In the genomic region with DNA sequence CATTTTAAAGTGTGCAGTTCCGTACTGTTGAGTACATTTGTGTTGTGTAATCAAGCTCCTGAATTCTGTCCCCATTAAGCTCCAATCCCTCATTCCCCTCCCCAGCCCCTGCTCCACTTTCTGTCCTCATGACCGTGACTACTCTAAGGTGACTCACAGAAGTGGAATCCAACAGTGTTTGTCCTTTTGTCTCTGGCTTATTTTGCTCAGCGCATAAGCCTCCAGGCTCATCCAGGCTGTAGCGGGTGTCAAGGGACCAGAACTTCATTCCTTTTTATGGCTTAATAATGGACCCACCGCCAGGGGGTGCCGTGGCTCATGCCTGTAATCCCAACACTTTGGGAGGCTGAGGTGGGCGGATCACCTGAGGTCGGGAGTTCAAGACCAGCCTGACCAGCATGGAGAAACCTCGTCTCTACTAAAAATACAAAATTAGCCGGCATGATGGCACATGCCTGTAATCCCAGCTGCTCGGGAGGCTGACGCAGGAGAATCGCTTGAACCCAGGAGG, we compare ENCODE assay signal across 8 cellular contexts. TPM values are rescaled to one million over a fixed set of nuclear protein-coding genes. Genes with fewer than 3 reads are reported as not detected.
A peak's percentile ranks its signal among the peaks of the same experiment; 100 is the strongest.
DNase-seq lines count a peak whose midpoint lies in the region; ATAC-seq and TF ChIP-seq lines count a peak whose summit lies in the region.
"Not testable (repeated sequence)": the region's sequence is repeated elsewhere in the genome, so short reads cannot be mapped to it uniquely, and the experiment has no call there.

No MANE protein-coding gene starts in this region.

- peak overlapping the region in 2 of 3 experiments; percentile 10 to 24; a peak in 2 of 7 replicates for H3K27ac Mint-ChIP-seq in H9
- H3K27ac Mint-ChIP-seq in activated T-helper 2 cell treated with anti-CD3 and anti-CD28 coated beads, Interferon-gamma antibody, Interleukin-2, Interleukin-4, amounts not matched to agents 10 μg/mL and 5 μg/mL and 100 μg/mL, durations not matched to agents 14 hours and 24 hours and 36 hours = not testable (repeated sequence)

- H3K4me2 ChIP-seq in H9 (ENCODE audit: insufficient read depth, insufficient read length, low read length) = not testable (repeated sequence)

- H3K79me2 ChIP-seq in H9 (ENCODE audit: insufficient read depth, low read length) = not testable (repeated sequence)

- not testable (repeated sequence) for H3K4me3 ChIP-seq in epithelial cell of esophagus (ENCODE audit: low read length); lower lobe of right lung

- H4K5ac ChIP-seq in H9 (ENCODE audit: insufficient read length, low read depth, low read length) = not testable (repeated sequence)

- not testable (repeated sequence) for H4K8ac ChIP-seq in H9 (replicated peaks; ENCODE audit: insufficient read length, low read depth, low read length)

- H4K20me1 ChIP-seq in H9 (ENCODE audit: control insufficient read depth, insufficient read depth, insufficient read length) = not testable (repeated sequence)

- H3K27me3 Mint-ChIP-seq in H9 (ENCODE audit: low read depth) = peaks cover 69% of the 10 kb centered on the region
- H3K27me3 Mint-ChIP-seq in activated T-helper 2 cell treated with anti-CD3 and anti-CD28 coated beads, Interferon-gamma antibody, Interleukin-2, Interleukin-4, amounts not matched to agents 10 μg/mL and 5 μg/mL and 100 μg/mL, durations not matched to agents 14 hours and 24 hours and 36 hours (ENCODE audit: low read depth) = peaks cover 19% of the 10 kb centered on the region

- not testable (repeated sequence) for H3K23ac ChIP-seq in H9 (ENCODE audit: insufficient read length, low read depth, low read length)

- H3K4ac ChIP-seq in H9 (ENCODE audit: low read depth, low read length) = not testable (repeated sequence)

- H3K4me1 Mint-ChIP-seq in H9 = peaks cover 9 to 15% of the 10 kb centered on the region in 2 experiments
- H3K4me1 Mint-ChIP-seq in activated T-helper 2 cell treated with anti-CD3 and anti-CD28 coated beads, Interferon-gamma antibody, Interleukin-2, Interleukin-4, amounts not matched to agents 10 μg/mL and 5 μg/mL and 100 μg/mL, durations not matched to agents 14 hours and 24 hours and 36 hours (ENCODE audit: low read depth) = not testable (repeated sequence)

- not testable (repeated sequence) for H2BK15ac ChIP-seq in H9 (ENCODE audit: low read depth, low read length)

- H2BK12ac ChIP-seq in H9 (ENCODE audit: insufficient read length, low read depth, low read length) = not testable (repeated sequence)

- H3K9me3 Mint-ChIP-seq in H9; activated T-helper 2 cell treated with anti-CD3 and anti-CD28 coated beads, Interferon-gamma antibody, Interleukin-2, Interleukin-4, amounts not matched to agents 10 μg/mL and 5 μg/mL and 100 μg/mL, durations not matched to agents 14 hours and 24 hours and 36 hours: not testable (repeated sequence)

- not testable (repeated sequence) for H3T11ph ChIP-seq in H9 (ENCODE audit: low read length)

- ATAC-seq in lower lobe of right lung = not testable (repeated sequence)

- intact Hi-C loops in activated T-helper 2 cell treated with anti-CD3 and anti-CD28 coated beads, Interferon-gamma antibody, Interleukin-2, Interleukin-4, amounts not matched to agents 10 μg/mL and 5 μg/mL and 100 μg/mL, durations not matched to agents 14 hours and 24 hours and 36 hours (cut with micrococcal nuclease); lower lobe of right lung (cut with DNase I): not testable (repeated sequence)

- not testable (repeated sequence) for H3K79me1 ChIP-seq in H9 (ENCODE audit: insufficient read depth, low read depth, low read length, poor library complexity, severe bottlenecking)

- H3K14ac ChIP-seq in H9 (ENCODE audit: insufficient read depth, low read length) = not testable (repeated sequence)

- H2BK20ac ChIP-seq in H9 (ENCODE audit: low read depth, low read length, poor library complexity, severe bottlenecking) = not testable (repeated sequence)

- H3K27ac ChIP-seq in H9 (ENCODE audit: insufficient read length, low read depth, low read length); lower lobe of right lung: not testable (repeated sequence)

- peak; percentile 73 for TF ChIP-seq CTCF in H9 (conservative IDR thresholded peaks at IDR 0.05)
- TF ChIP-seq CTCF in epithelial cell of esophagus (IDR thresholded peaks at IDR 0.05; ENCODE audit: insufficient read depth, low read depth, low read length, missing control alignments) = peak; percentile 50
- TF ChIP-seq CTCF in lower lobe of right lung (IDR thresholded peaks at IDR 0.05) = peak; percentile 39

- no CpG with 5 or more reads among the region's 13 CpGs for WGBS in H9 (ENCODE audit: extremely low coverage, insufficient read length, low lambda C conversion rate)

- H3K18ac ChIP-seq in H9 (ENCODE audit: insufficient read length, low read depth, low read length) = not testable (repeated sequence)

- not testable (repeated sequence) for H2BK120ac ChIP-seq in H9 (ENCODE audit: low read depth, low read length, poor library complexity, severe bottlenecking)

- peak overlapping the region in 1 of 2 experiments; percentile 23; a peak in 2 of 5 replicates for H3K4me3 Mint-ChIP-seq in H9
- H3K4me3 Mint-ChIP-seq in activated T-helper 2 cell treated with anti-CD3 and anti-CD28 coated beads, Interferon-gamma antibody, Interleukin-2, Interleukin-4, amounts not matched to agents 10 μg/mL and 5 μg/mL and 100 μg/mL, durations not matched to agents 14 hours and 24 hours and 36 hours (ENCODE audit: low read depth) = not testable (repeated sequence)

- peaks cover 11% of the 10 kb centered on the region; the same call in 1 of the 2 replicates for H3K27me3 ChIP-seq in H9 (ENCODE audit: insufficient read depth, low read length)
- H3K27me3 ChIP-seq in lower lobe of right lung (ENCODE audit: low read depth) = peaks cover 50% of the 10 kb centered on the region

- not testable (repeated sequence) for H3K23me2 ChIP-seq in H9 (ENCODE audit: insufficient read length, low read depth, low read length, poor library complexity, severe bottlenecking)

- not testable (repeated sequence) for H3K9ac ChIP-seq in H9 (ENCODE audit: extremely low read depth, insufficient read length, low read length)

- not testable (repeated sequence) for H4K91ac ChIP-seq in H9 (ENCODE audit: insufficient read length, low read depth, low read length)

- not testable (repeated sequence) for H2AFZ ChIP-seq in H9 (ENCODE audit: low read length)

- H3K36me3 Mint-ChIP-seq in H9 (ENCODE audit: insufficient read depth in 1 of 3, low read depth in 3 of 3); activated T-helper 2 cell treated with anti-CD3 and anti-CD28 coated beads, Interferon-gamma antibody, Interleukin-2, Interleukin-4, amounts not matched to agents 10 μg/mL and 5 μg/mL and 100 μg/mL, durations not matched to agents 14 hours and 24 hours and 36 hours (ENCODE audit: low read depth): not testable (repeated sequence)

- not testable (repeated sequence) for H3K4me1 ChIP-seq in H9 (ENCODE audit: insufficient read depth, low read length)
- peaks cover 18% of the 10 kb centered on the region for H3K4me1 ChIP-seq in lower lobe of right lung

- not testable (repeated sequence) for H2BK5ac ChIP-seq in H9 (ENCODE audit: insufficient read length, low read length)

- not testable (repeated sequence) for H3K9me3 ChIP-seq in H9 (ENCODE audit: control insufficient read depth, low read depth, low read length); lower lobe of right lung

- H3K56ac ChIP-seq in H9 (ENCODE audit: insufficient read length, low read depth, low read length) = not testable (repeated sequence)

- not testable (repeated sequence) for H2AK5ac ChIP-seq in H9 (ENCODE audit: insufficient read length, low read length)

- H3K36me3 ChIP-seq in lower lobe of right lung = not testable (repeated sequence)

- DNase-seq in COLO668 (lab: John Stamatoyannopoulos, UW; ENCODE audit: unreplicated experiment) = peak; percentile 69
- peak; percentile 82 for DNase-seq in H9
- peak; percentile 18 for DNase-seq in NCI-H1694 treated with DMSO at 0.1 percent for 48 hours (lab: John Stamatoyannopoulos, UW)
- DNase-seq in SKM-1 treated with dmso at 0.1 percent for 144 hours (lab: John Stamatoyannopoulos, UW; ENCODE audit: unreplicated experiment) = peak; percentile 33
- DNase-seq in activated T-helper 2 cell treated with anti-CD3 and anti-CD28 coated beads, Interferon-gamma antibody, Interleukin-2, Interleukin-4, amounts not matched to agents 10 μg/mL and 5 μg/mL and 100 μg/mL, durations not matched to agents 14 hours and 24 hours and 36 hours (ENCODE audit: low spot score) = peak; percentile 49
- DNase-seq in epithelial cell of esophagus (ENCODE audit: low read depth) = peak; percentile 96
- not testable (repeated sequence) for DNase-seq in lower lobe of right lung
- DNase-seq in stimulated activated naive CD4-positive, alpha-beta T cell treated with Interleukin-2 at 50 U/mL for 16 hours (lab: John Stamatoyannopoulos, UW) = peak; percentile 43

RNA-seq across cellular contexts. Expression of a gene that starts 2.1 kb away (rescaled TPM):
- 26.2 and 28.9 TPM in 2 replicates for total RNA-seq in H9 (2021)
- total RNA-seq in activated T-helper 2 cell treated with anti-CD3 and anti-CD28 coated beads, Interferon-gamma antibody, Interleukin-2, Interleukin-4, amounts not matched to agents 10 μg/mL and 5 μg/mL and 100 μg/mL, durations not matched to agents 14 hours and 24 hours and 36 hours = 30.0 and 31.7 TPM in 2 replicates
- total RNA-seq in lower lobe of right lung = 35.9 TPM

RNA-seq across cellular contexts. Expression of a gene that starts 7.2 kb away (rescaled TPM):
- total RNA-seq in H9 (2021) (9.6 and 10.7 TPM in 2 replicates), lower lobe of right lung (11.0 TPM)
- total RNA-seq in activated T-helper 2 cell treated with anti-CD3 and anti-CD28 coated beads, Interferon-gamma antibody, Interleukin-2, Interleukin-4, amounts not matched to agents 10 μg/mL and 5 μg/mL and 100 μg/mL, durations not matched to agents 14 hours and 24 hours and 36 hours = 5.8 and 6.4 TPM in 2 replicates

RNA-seq across cellular contexts. Expression of a gene that starts 8.2 kb away (rescaled TPM):
- total RNA-seq in H9 (2021) (31.5 and 34.8 TPM in 2 replicates), lower lobe of right lung (36.5 TPM)
- total RNA-seq in activated T-helper 2 cell treated with anti-CD3 and anti-CD28 coated beads, Interferon-gamma antibody, Interleukin-2, Interleukin-4, amounts not matched to agents 10 μg/mL and 5 μg/mL and 100 μg/mL, durations not matched to agents 14 hours and 24 hours and 36 hours = 52.8 and 54.4 TPM in 2 replicates

RNA-seq across cellular contexts. Expression of a gene that starts 13.4 kb away (rescaled TPM):
- total RNA-seq in H9 (2021) (12.1 TPM in 2 replicates), lower lobe of right lung (26.1 TPM)
- total RNA-seq in activated T-helper 2 cell treated with anti-CD3 and anti-CD28 coated beads, Interferon-gamma antibody, Interleukin-2, Interleukin-4, amounts not matched to agents 10 μg/mL and 5 μg/mL and 100 μg/mL, durations not matched to agents 14 hours and 24 hours and 36 hours = 7.3 and 8.3 TPM in 2 replicates

RNA-seq across cellular contexts. Expression of a gene that starts 14.1 kb away (rescaled TPM):
- total RNA-seq in H9 (2021) = 21.3 and 25.2 TPM in 2 replicates
- total RNA-seq in activated T-helper 2 cell treated with anti-CD3 and anti-CD28 coated beads, Interferon-gamma antibody, Interleukin-2, Interleukin-4, amounts not matched to agents 10 μg/mL and 5 μg/mL and 100 μg/mL, durations not matched to agents 14 hours and 24 hours and 36 hours = 18.5 and 21.4 TPM in 2 replicates
- 15.6 TPM for total RNA-seq in lower lobe of right lung
